Comparison of ENCODE assay signal across 11 cellular contexts in the genomic region with DNA sequence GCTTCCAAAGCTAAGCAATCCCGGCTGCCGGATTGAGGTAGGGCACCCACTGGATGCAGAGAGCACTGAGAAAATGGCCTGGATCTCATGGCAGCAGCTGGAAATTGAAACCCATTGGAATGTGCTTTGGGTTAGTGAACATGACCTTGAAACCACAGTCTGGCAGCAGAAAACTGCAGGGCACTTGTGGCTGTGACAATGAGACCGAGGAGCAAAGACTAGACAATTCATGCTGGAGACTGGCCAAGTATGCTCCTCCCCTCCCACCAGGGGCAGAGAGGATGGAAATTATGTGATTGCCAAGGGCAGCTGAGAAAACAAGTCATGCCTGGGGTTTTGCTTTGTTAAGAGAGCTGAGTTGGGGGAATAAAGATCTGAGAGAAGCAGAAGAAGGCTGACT.
A peak's percentile ranks its signal among the peaks of the same experiment; 100 is the strongest.
DNase-seq lines count a peak whose midpoint lies in the region; ATAC-seq and TF ChIP-seq lines count a peak whose summit lies in the region.
"Had no signal": no experiment of that assay in that cellular context is flagged by ENCODE, and none has a peak within 500 bp of the region (broad histone marks: within the 10 kb centered on the region; RNA-seq: fewer than 3 reads in every experiment).

No MANE protein-coding gene starts in this region.

- no peaks in the 10 kb centered on the region for H3K27me3 ChIP-seq in body of pancreas
- H3K27me3 ChIP-seq: dorsolateral prefrontal cortex, Peyer's patch had no signal

- ATAC-seq in GM18520 (IDR thresholded peaks at IDR 0.05; ENCODE audit: unreplicated experiment) (no peak), omental fat pad (ENCODE audit: low FRiP score) (no peak), body of pancreas (no peak)

- intact Hi-C loops in body of pancreas (cut with DNase I) = no loop called here

- H3K36me3 ChIP-seq in body of pancreas (replicated peaks in 1 of 2; ENCODE audit: insufficient read depth in 1 of 2, low read depth in 2 of 2) = no peaks in the 10 kb centered on the region
- H3K36me3 ChIP-seq: Peyer's patch had no signal

- no peak overlapping the region for H3K27ac ChIP-seq in body of pancreas
- H3K27ac ChIP-seq: dorsolateral prefrontal cortex, Peyer's patch had no signal

- H3K4me3 ChIP-seq in body of pancreas = no peak overlapping the region
- H3K4me3 ChIP-seq: dorsolateral prefrontal cortex, Peyer's patch had no signal

- 64 to 71% methylated on average over 3 of the region's 3 CpGs for WGBS in body of pancreas, 2 donors

- H3K9me3 ChIP-seq in body of pancreas = no peaks in the 10 kb centered on the region
- H3K9me3 ChIP-seq: Peyer's patch had no signal

- H3K4me1 ChIP-seq in body of pancreas = no peaks in the 10 kb centered on the region
- H3K4me1 ChIP-seq: Peyer's patch had no signal

- DNase-seq in COLO668 (lab: John Stamatoyannopoulos, UW; ENCODE audit: unreplicated experiment) (peak; percentile 78), NCI-H1105 treated with DMSO at 0.1 percent for 48 hours (lab: John Stamatoyannopoulos, UW) (peak; percentile 86), SHP77 treated with DMSO at 0.1 percent for 48 hours (lab: John Stamatoyannopoulos, UW) (peak; percentile 84), glomerular visceral epithelial cell (ENCODE audit: extremely low spot score) (peak; percentile 86), omental fat pad (ENCODE audit: low spot score) (no peak), body of pancreas (no peak), middle frontal gyrus (ENCODE audit: extremely low spot score, low spot score) (no peak)
- DNase-seq: dorsolateral prefrontal cortex, hippocampal formation, Peyer's patch had no signal

- TF ChIP-seq CTCF in omental fat pad (IDR thresholded peaks at IDR 0.05) (no peak), body of pancreas (IDR thresholded peaks at IDR 0.05) (no peak)

- TF ChIP-seq POLR2A in body of pancreas (IDR thresholded peaks at IDR 0.05) = no peak

Comparison
In these comparisons a context has a peak if more than half of its experiments do, and no peak if none do; other contexts are left out.
1. DNase-seq: peak in COLO668 (single experiment), NCI-H1105 treated with DMSO at 0.1 percent for 48 hours (single experiment), SHP77 treated with DMSO at 0.1 percent for 48 hours (single experiment) and glomerular visceral epithelial cell (single experiment); none in omental fat pad (single experiment), body of pancreas (0 of 4) and middle frontal gyrus (single experiment).